In genomic region chr19:3178973-3179738, GRCh38 we compare ENCODE assay signal across 9 cellular contexts. TPM values are rescaled to one million over a fixed set of nuclear protein-coding genes. Genes with fewer than 3 reads are reported as not detected.
DNase-seq lines count a peak whose midpoint lies in the region; ATAC-seq and TF ChIP-seq lines count a peak whose summit lies in the region.
"Had no signal": no experiment of that assay in that cellular context is flagged by ENCODE, and none has a peak within 500 bp of the region (broad histone marks: within the 10 kb centered on the region; RNA-seq: fewer than 3 reads in every experiment).

No MANE protein-coding gene starts in this region.

- intact Hi-C loops in head of caudate nucleus (cut with DNase I) (no loop called here), lower leg skin (cut with DNase I; ENCODE audit: low total_unique reads) (no loop called here)

- H3K27me3 ChIP-seq in neural progenitor cell = no peaks in the 10 kb centered on the region

- no peak overlapping the region for H3K27ac ChIP-seq in neural progenitor cell

- H3K9ac ChIP-seq in neural progenitor cell = no peak overlapping the region

- TF ChIP-seq CTCF in endothelial cell (IDR thresholded peaks at IDR 0.05; ENCODE audit: unreplicated experiment) = no peak
- TF ChIP-seq CTCF in neural progenitor cell (IDR thresholded peaks at IDR 0.05) = no peak
- no peak for TF ChIP-seq CTCF in lower leg skin (IDR thresholded peaks at IDR 0.05)

- H3K36me3 Mint-ChIP-seq in central memory CD8-positive, alpha-beta T cell (ENCODE audit: insufficient read depth) = peaks cover 47% of the 10 kb centered on the region
- no peaks in the 10 kb centered on the region for H3K36me3 Mint-ChIP-seq in endothelial cell (ENCODE audit: low read depth, unreplicated experiment)
- no peaks in the 10 kb centered on the region for H3K36me3 Mint-ChIP-seq in neural progenitor cell

- peak; percentile 19 for ATAC-seq in GM18517 (IDR thresholded peaks at IDR 0.05; ENCODE audit: unreplicated experiment)
- peak; percentile 8 for ATAC-seq in central memory CD8-positive, alpha-beta T cell (replicated peaks; ENCODE audit: extremely low read depth, poor library complexity, severe bottlenecking)

- H3K4me3 Mint-ChIP-seq in central memory CD8-positive, alpha-beta T cell = peak overlapping the region; percentile 94
- no peak overlapping the region for H3K4me3 Mint-ChIP-seq in endothelial cell (ENCODE audit: unreplicated experiment)
- H3K4me3 Mint-ChIP-seq in neural progenitor cell = no peak overlapping the region

- H4K20me1 ChIP-seq in neural progenitor cell (ENCODE audit: low read depth) = no peaks in the 10 kb centered on the region

- no peaks in the 10 kb centered on the region for H3K36me3 ChIP-seq in neural progenitor cell

- 80 to 83% methylated on average over 39 to 47 of the region's 52 CpGs for WGBS in lower leg skin, 2 donors

- H3K27ac Mint-ChIP-seq in central memory CD8-positive, alpha-beta T cell (ENCODE audit: low read depth) = peak overlapping the region; percentile 85
- H3K27ac Mint-ChIP-seq in endothelial cell (ENCODE audit: unreplicated experiment) (no peak overlapping the region), neural progenitor cell (no peak overlapping the region)

- in situ Hi-C loops in KBM-7 (cut with MboI; ENCODE audit: low pct_unique_long_range_greater_than_20kb, low sequenced_read_pairs) = no loop called here

- peak; percentile 45 for DNase-seq in KBM-7
- no peak for DNase-seq in central memory CD8-positive, alpha-beta T cell (ENCODE audit: low spot score in 2 of 2)
- DNase-seq in stimulated activated CD4-positive, alpha-beta T cell treated with anti-CD3 and anti-CD28 coated beads, Interleukin-4, amount 100 ng/mL, for 24 hours = peak; percentile 37
- DNase-seq in head of caudate nucleus = no peak
- no peak for DNase-seq in endothelial cell (ENCODE audit: low spot score)
- DNase-seq in neural progenitor cell (ENCODE audit: low spot score) = no peak
- no peak for DNase-seq in lower leg skin (ENCODE audit: low spot score in 2 of 2)
- DNase-seq: NCI-H2029 treated with DMSO at 0.1 percent for 48 hours had no signal

- H3K4me1 Mint-ChIP-seq in central memory CD8-positive, alpha-beta T cell = peaks cover 37% of the 10 kb centered on the region
- H3K4me1 Mint-ChIP-seq in endothelial cell (ENCODE audit: unreplicated experiment) (no peaks in the 10 kb centered on the region), neural progenitor cell (no peaks in the 10 kb centered on the region)

- no peak for TF ChIP-seq POLR2A in lower leg skin (IDR thresholded peaks at IDR 0.05)

- H3K4me3 ChIP-seq in neural progenitor cell (no peak overlapping the region), lower leg skin (ENCODE audit: low read depth, poor library complexity, severe bottlenecking) (no peak overlapping the region)

- no peaks in the 10 kb centered on the region for H3K27me3 Mint-ChIP-seq in central memory CD8-positive, alpha-beta T cell
- H3K27me3 Mint-ChIP-seq in endothelial cell (ENCODE audit: unreplicated experiment) (peaks cover 3% of the 10 kb centered on the region), neural progenitor cell (ENCODE audit: insufficient read depth, low read depth) (peaks cover 2% of the 10 kb centered on the region)

- H3K9me3 ChIP-seq in neural progenitor cell (ENCODE audit: low read depth) = no peaks in the 10 kb centered on the region

- no peaks in the 10 kb centered on the region for H3K79me2 ChIP-seq in neural progenitor cell (ENCODE audit: low read depth)

- H3K4me1 ChIP-seq in neural progenitor cell = no peaks in the 10 kb centered on the region

- no peaks in the 10 kb centered on the region for H3K9me3 Mint-ChIP-seq in central memory CD8-positive, alpha-beta T cell
- H3K9me3 Mint-ChIP-seq in endothelial cell (ENCODE audit: unreplicated experiment) = no peaks in the 10 kb centered on the region
- no peaks in the 10 kb centered on the region for H3K9me3 Mint-ChIP-seq in neural progenitor cell

- H3F3A ChIP-seq in neural progenitor cell (ENCODE audit: low read depth) = no peaks in the 10 kb centered on the region

- no peak overlapping the region for H3K4me2 ChIP-seq in neural progenitor cell

- no peak overlapping the region for H2AFZ ChIP-seq in neural progenitor cell (replicated peaks)

RNA-seq across cellular contexts. Expression of gene S1PR4, which starts 0.6 kb away (rescaled TPM):
- total RNA-seq in endothelial cell (ENCODE audit: unreplicated experiment) (not detected), neural progenitor cell (ENCODE audit: low replicate concordance) (not detected in 2 replicates), lower leg skin (1 to 10 TPM in 2 of 4 donors, under 1 TPM in 1, not detected in 1; 0.19 to 3.4 (median 2.2) TPM)

RNA-seq across cellular contexts. Expression of gene NCLN, which starts 6.6 kb away (rescaled TPM):
- 63.0 TPM for total RNA-seq in endothelial cell (ENCODE audit: unreplicated experiment)
- 12.2 and 50.8 TPM in 2 replicates for total RNA-seq in neural progenitor cell (ENCODE audit: low replicate concordance)
- total RNA-seq in lower leg skin = 10 to 100 TPM; 28.4 to 40.4 (median 32.5) TPM

RNA-seq across cellular contexts. Expression of gene GNA15, which starts 43.3 kb away (rescaled TPM):
- total RNA-seq in endothelial cell (ENCODE audit: unreplicated experiment) = not detected
- total RNA-seq in neural progenitor cell (ENCODE audit: low replicate concordance) = not detected in 2 replicates
- 100 to 1,000 TPM in 1 of 4 donors, 10 to 100 TPM in 3; 74.3 to 105 (median 84.2) TPM for total RNA-seq in lower leg skin

RNA-seq across cellular contexts. Expression of gene CELF5, which starts 45.3 kb away (rescaled TPM):
- total RNA-seq in endothelial cell (ENCODE audit: unreplicated experiment) (0.38 TPM), neural progenitor cell (ENCODE audit: low replicate concordance) (7.9 and 16.1 TPM in 2 replicates), lower leg skin (under 1 TPM in 2 of 4 donors, not detected in 2; 0.20 to 0.39 TPM)

Comparison
In these comparisons a context has a peak if more than half of its experiments do, and no peak if none do; other contexts are left out.
1. DNase-seq: peak in KBM-7 (single experiment) and stimulated activated CD4-positive, alpha-beta T cell treated with anti-CD3 and anti-CD28 coated beads, Interleukin-4, amount 100 ng/mL, for 24 hours (single experiment); none in central memory CD8-positive, alpha-beta T cell (0 of 2), head of caudate nucleus (0 of 42), endothelial cell (single experiment), neural progenitor cell (single experiment) and lower leg skin (0 of 2).
2. RNA of gene GNA15, which starts 43.3 kb away (total RNA-seq): 74.3 to 105 TPM in lower leg skin; not detected in endothelial cell (single experiment) and not detected in neural progenitor cell; every median in the first group is over 10 times any median in the second.